15 cellular contexts compared by ENCODE assay signal in genomic region chr10:22148956-22149355, GRCh38.
DNase-seq lines count a peak whose midpoint lies in the region; ATAC-seq and TF ChIP-seq lines count a peak whose summit lies in the region.
"Had no signal": no experiment of that assay in that cellular context is flagged by ENCODE, and none has a peak within 500 bp of the region (broad histone marks: within the 10 kb centered on the region; RNA-seq: fewer than 3 reads in every experiment).

No MANE protein-coding gene starts in this region.

- H4K8ac ChIP-seq in mesendoderm (ENCODE audit: low read depth, low read length), result no peak overlapping the region

- no peak overlapping the region for H2BK120ac ChIP-seq in mesendoderm (ENCODE audit: low read depth, low read length)

- H3K9me3 ChIP-seq in RWPE2 (ENCODE audit: severe bottlenecking), result no peaks in the 10 kb centered on the region
- H3K9me3 ChIP-seq in PC-9 (ENCODE audit: insufficient read depth, low read depth), result no peaks in the 10 kb centered on the region
- H3K9me3 ChIP-seq: ovary had no signal

- no peak overlapping the region for H2BK15ac ChIP-seq in mesendoderm (replicated peaks; ENCODE audit: low read depth)

- H3K36me3 ChIP-seq in RWPE2 (ENCODE audit: low read depth) (no peaks in the 10 kb centered on the region), PC-9 (ENCODE audit: low read depth) (no peaks in the 10 kb centered on the region), mesendoderm (ENCODE audit: control insufficient read depth, insufficient read depth, low read length) (no peaks in the 10 kb centered on the region)
- H3K36me3 ChIP-seq: ovary had no signal

- POLR2A ChIA-PET in PC-9 (lab: Charles Lee; ENCODE audit: unreplicated experiment), result no interaction called here

- H3K23ac ChIP-seq in mesendoderm (ENCODE audit: low read length), result no peak overlapping the region

- H3K79me1 ChIP-seq in mesendoderm (ENCODE audit: low read length), result no peaks in the 10 kb centered on the region

- no peak overlapping the region for H3K4ac ChIP-seq in mesendoderm (ENCODE audit: low read depth, low read length)

- intact Hi-C loops in PC-9 (cut with micrococcal nuclease; ENCODE audit: unreplicated experiment), result no loop called here

- 0 out of 3 replicates have a peak, but pooled peaks have one; percentile 19 for ATAC-seq in RWPE2 (ENCODE audit: low read depth)
- ATAC-seq: HepG2 had no signal

- no peak overlapping the region for H3K4me2 ChIP-seq in PC-9
- H3K4me2 ChIP-seq in mesendoderm (ENCODE audit: low read length), result no peak overlapping the region

- H2AFZ ChIP-seq in PC-9, result no peak overlapping the region

- H3F3A ChIP-seq in PC-9 (ENCODE audit: insufficient read depth, low read depth), result no peaks in the 10 kb centered on the region

- TF ChIP-seq CTCF in RWPE2 (IDR thresholded peaks at IDR 0.05; ENCODE audit: poor library complexity, severe bottlenecking) (no peak), PC-9 (conservative IDR thresholded peaks at IDR 0.05) (no peak)

- no peaks in the 10 kb centered on the region for H3K9me2 ChIP-seq in PC-9 (ENCODE audit: insufficient read depth)

- H3K27me3 ChIP-seq in RWPE2 (ENCODE audit: insufficient read depth, poor library complexity, severe bottlenecking), result no peaks in the 10 kb centered on the region
- no peaks in the 10 kb centered on the region for H3K27me3 ChIP-seq in PC-9 (ENCODE audit: insufficient read depth, low read depth)
- no peaks in the 10 kb centered on the region for H3K27me3 ChIP-seq in mesendoderm (ENCODE audit: insufficient read depth, low read length, poor library complexity)
- H3K27me3 ChIP-seq: ovary had no signal

- no peaks in the 10 kb centered on the region for H4K20me1 ChIP-seq in PC-9 (ENCODE audit: insufficient read depth)

- no peak overlapping the region for H3K27ac ChIP-seq in RWPE2 (ENCODE audit: poor library complexity, severe bottlenecking)
- H3K27ac ChIP-seq in PC-9, result no peak overlapping the region
- no peak overlapping the region for H3K27ac ChIP-seq in mesendoderm (ENCODE audit: low read depth, low read length)
- H3K27ac ChIP-seq: ovary had no signal

- no peak overlapping the region for H4K5ac ChIP-seq in mesendoderm (ENCODE audit: low read length)

- H3K56ac ChIP-seq in mesendoderm (ENCODE audit: low read length), result no peak overlapping the region

- CTCF ChIA-PET in PC-9 (lab: Charles Lee), result interaction anchor here (0.5 kb wide), 1 partner anchor 132 kb away, joined by 4 read pairs; no protein-coding TSS in a partner anchor

- no peaks in the 10 kb centered on the region for H3K79me2 ChIP-seq in PC-9 (ENCODE audit: low read depth)
- H3K79me2 ChIP-seq in mesendoderm (ENCODE audit: control insufficient read depth, insufficient read depth, low read length), result no peaks in the 10 kb centered on the region

- no peak overlapping the region for H3K9ac ChIP-seq in mesendoderm (ENCODE audit: low read length)

- no peaks in the 10 kb centered on the region for H3K4me1 ChIP-seq in RWPE2 (ENCODE audit: insufficient read depth, poor library complexity, severe bottlenecking)
- no peaks in the 10 kb centered on the region for H3K4me1 ChIP-seq in PC-9 (replicated peaks; ENCODE audit: insufficient read depth)
- no peaks in the 10 kb centered on the region for H3K4me1 ChIP-seq in mesendoderm (ENCODE audit: control insufficient read depth, low read depth, low read length)

- no peak overlapping the region for H2BK5ac ChIP-seq in mesendoderm (ENCODE audit: low read length)

- H2AK5ac ChIP-seq in mesendoderm (ENCODE audit: low read length), result no peak overlapping the region

- DNase-seq in A172 (ENCODE audit: low spot score), result peak; percentile 18
- peak; percentile 6 for DNase-seq in HS-5 (ENCODE audit: low read depth)
- no peak for DNase-seq in RWPE2 (ENCODE audit: low spot score)
- peak; percentile 4 for DNase-seq in fibroblast of peridontal ligament (ENCODE audit: extremely low read depth)
- no peak for DNase-seq in activated CD4-positive, alpha-beta T cell treated with anti-CD3 and anti-CD28 coated beads, Interleukin-2, amount 50 U/mL, for 1 hour
- no peak for DNase-seq in activated T-cell treated with anti-CD3 and anti-CD28 coated beads, Interleukin-2, amount 50 U/mL, for 48 hours
- no peak for DNase-seq in PC-9
- no peak for DNase-seq in mesendoderm
- DNase-seq: activated CD4-positive, CD25-positive, alpha-beta regulatory T cell treated with anti-CD3 and anti-CD28 coated beads, Interleukin-2, amount 50 U/mL, for 72 hours; activated effector memory CD4-positive, alpha-beta T cell treated with anti-CD3 and anti-CD28 coated beads, Interleukin-2, amount 50 U/mL, for 16 hours; CD4-positive, alpha-beta T cell; EL; ovary; T-helper 9 cell had no signal

- no TSS peak for BruUV-seq in PC-9 (replicated peaks; lab: Mats Ljungman, UMichigan)

- no peak overlapping the region for H3K18ac ChIP-seq in mesendoderm (ENCODE audit: low read length)

- H3K4me3 ChIP-seq in RWPE2 (ENCODE audit: severe bottlenecking) (no peak overlapping the region), PC-9 (no peak overlapping the region), mesendoderm (ENCODE audit: low read length) (no peak overlapping the region)
- H3K4me3 ChIP-seq: ovary had no signal

Comparison
In these comparisons a context has a peak if more than half of its experiments do, and no peak if none do; other contexts are left out.
1. DNase-seq: peak in A172 (single experiment), HS-5 (single experiment) and fibroblast of peridontal ligament (single experiment); none in RWPE2 (single experiment), activated CD4-positive, alpha-beta T cell treated with anti-CD3 and anti-CD28 coated beads, Interleukin-2, amount 50 U/mL, for 1 hour (single experiment), activated T-cell treated with anti-CD3 and anti-CD28 coated beads, Interleukin-2, amount 50 U/mL, for 48 hours (0 of 2), PC-9 (0 of 2) and mesendoderm (single experiment).